25 cellular contexts compared by ENCODE assay signal in genomic region chr16:72940886-72941285, GRCh38.
"Had no signal": no experiment of that assay in that cellular context is flagged by ENCODE, and none has a peak within 500 bp of the region (broad histone marks: within the 10 kb centered on the region; RNA-seq: fewer than 3 reads in every experiment).

No MANE protein-coding gene starts in this region.

- H3K27me3 ChIP-seq: SJSA1 had no signal

- H3K4me3 ChIP-seq: SJSA1 had no signal

- H3K36me3 ChIP-seq: SJSA1 had no signal

- H3K4me3 Mint-ChIP-seq: activated B cell treated with CpG ODN at 0.5 μM for 24 hours; activated CD4-positive, alpha-beta memory T cell treated with anti-CD3 and anti-CD28 coated beads, Interleukin-2, amount 10 ng/mL, durations not matched to agents 7 days and 5 days; activated CD4-positive, alpha-beta T cell treated with anti-CD3 and anti-CD28 coated beads, Interleukin-2, amount 10 ng/mL, durations not matched to agents 24 days and 14 days; activated naive CD8-positive, alpha-beta T cell treated with anti-CD3 and anti-CD28 coated beads, Interleukin-2, amount 50 U/mL, for 24 hours; brain; T-helper 2 cell treated with Interferon-gamma antibody and Interleukin-4, amounts not matched to agents 5 μg/mL and 100 μg/mL, for 36 hours had no signal

- H3K9me3 ChIP-seq: SJSA1 had no signal

- H3K27me3 Mint-ChIP-seq: activated B cell treated with CpG ODN at 0.5 μM for 24 hours; activated CD4-positive, alpha-beta memory T cell treated with anti-CD3 and anti-CD28 coated beads, Interleukin-2, amount 10 ng/mL, durations not matched to agents 7 days and 5 days; activated naive CD8-positive, alpha-beta T cell treated with anti-CD3 and anti-CD28 coated beads, Interleukin-2, amount 50 U/mL, for 24 hours; brain had no signal

- H3K4me1 Mint-ChIP-seq: activated B cell treated with CpG ODN at 0.5 μM for 24 hours; activated CD4-positive, alpha-beta memory T cell treated with anti-CD3 and anti-CD28 coated beads, Interleukin-2, amount 10 ng/mL, durations not matched to agents 7 days and 5 days; activated CD4-positive, alpha-beta T cell treated with anti-CD3 and anti-CD28 coated beads, Interleukin-2, amount 10 ng/mL, durations not matched to agents 24 days and 14 days; activated naive CD8-positive, alpha-beta T cell treated with anti-CD3 and anti-CD28 coated beads, Interleukin-2, amount 50 U/mL, for 24 hours had no signal

- H3K27ac Mint-ChIP-seq: activated B cell treated with CpG ODN at 0.5 μM for 24 hours; activated CD4-positive, alpha-beta memory T cell treated with anti-CD3 and anti-CD28 coated beads, Interleukin-2, amount 10 ng/mL, durations not matched to agents 7 days and 5 days; activated CD4-positive, alpha-beta T cell treated with anti-CD3 and anti-CD28 coated beads, Interleukin-2, amount 10 ng/mL, durations not matched to agents 24 days and 14 days; activated naive CD4-positive, alpha-beta T cell treated with anti-CD3 and anti-CD28 coated beads, Interleukin-2, amount 50 U/mL, for 72 hours; activated naive CD8-positive, alpha-beta T cell treated with anti-CD3 and anti-CD28 coated beads, Interleukin-2, amount 50 U/mL, for 24 hours; T-helper 2 cell treated with Interferon-gamma antibody and Interleukin-4, amounts not matched to agents 5 μg/mL and 100 μg/mL, for 36 hours had no signal

- H3K27ac ChIP-seq: KMS-11, SJSA1 had no signal

- DNase-seq: activated B cell treated with CpG ODN at 0.5 μM for 24 hours; activated CD4-positive, alpha-beta memory T cell treated with anti-CD3 and anti-CD28 coated beads, Interleukin-2, amount 10 ng/mL, durations not matched to agents 7 days and 5 days; activated CD4-positive, alpha-beta T cell treated with anti-CD3 and anti-CD28 coated beads for 1 hour; activated CD4-positive, alpha-beta T cell treated with anti-CD3 and anti-CD28 coated beads, Interleukin-2, amount 10 ng/mL, durations not matched to agents 24 days and 14 days; activated naive CD4-positive, alpha-beta T cell treated with Interleukin-2 at 50 U/mL for 16 hours; activated naive CD8-positive, alpha-beta T cell treated with anti-CD3 and anti-CD28 coated beads, Interleukin-2, amount 50 U/mL, for 24 hours; amniotic stem cell; NCI-H1092; NCI-H1417; NCI-H1694; NCI-H2029; NCI-H2107; NCI-H2171 treated with DMSO at 0.1 percent for 48 hours; NCI-H345; NCI-H510A; NCI-H526 treated with DMSO at 0.1 percent for 48 hours; NK-92 treated with Interleukin-12 subunit alpha and Interleukin-12 subunit beta, amount 100 ng/mL, for 24 hours; OCI-M1; RPMI8226; SW 1271 had no signal

- H3K36me3 Mint-ChIP-seq: activated naive CD4-positive, alpha-beta T cell treated with anti-CD3 and anti-CD28 coated beads, Interleukin-2, amount 50 U/mL, for 72 hours had no signal

- H3K9me3 Mint-ChIP-seq: activated B cell treated with CpG ODN at 0.5 μM for 24 hours; activated CD4-positive, alpha-beta memory T cell treated with anti-CD3 and anti-CD28 coated beads, Interleukin-2, amount 10 ng/mL, durations not matched to agents 7 days and 5 days; activated CD4-positive, alpha-beta T cell treated with anti-CD3 and anti-CD28 coated beads, Interleukin-2, amount 10 ng/mL, durations not matched to agents 24 days and 14 days; activated naive CD4-positive, alpha-beta T cell treated with anti-CD3 and anti-CD28 coated beads, Interleukin-2, amount 50 U/mL, for 72 hours; activated naive CD8-positive, alpha-beta T cell treated with anti-CD3 and anti-CD28 coated beads, Interleukin-2, amount 50 U/mL, for 24 hours; brain; T-helper 2 cell treated with Interferon-gamma antibody and Interleukin-4, amounts not matched to agents 5 μg/mL and 100 μg/mL, for 36 hours had no signal
